20 cellular contexts compared by ENCODE assay signal in genomic region chr1:6111991-6112689, GRCh38.
DNase-seq lines count a peak whose midpoint lies in the region; ATAC-seq and TF ChIP-seq lines count a peak whose summit lies in the region.
"Had no signal": no experiment of that assay in that cellular context is flagged by ENCODE, and none has a peak within 500 bp of the region (broad histone marks: within the 10 kb centered on the region; RNA-seq: fewer than 3 reads in every experiment).

No MANE protein-coding gene starts in this region.

- DNase-seq in activated naive CD8-positive, alpha-beta T cell treated with anti-CD3 and anti-CD28 coated beads, Interleukin-2, amount 10 ng/mL, durations not matched to agents 7 days and 5 days: peak; percentile 6
- DNase-seq in activated naive CD8-positive, alpha-beta T cell treated with anti-CD3 and anti-CD28 coated beads, Interleukin-2, amount 50 U/mL, for 24 hours: no peak
- DNase-seq in mesendoderm (peak; percentile 14), nephron progenitor cell (no peak), tibial nerve (ENCODE audit: low spot score in 2 of 2) (no peak)
- no peak for DNase-seq in stimulated activated CD4-positive, alpha-beta T cell treated with anti-CD3 and anti-CD28 coated beads, Interleukin-4, amount 100 ng/mL, for 4 hours
- DNase-seq: 8988T; ACHN; C1 segment of cervical spinal cord; CD4-positive, alpha-beta memory T cell; Karpas-422; NCI-H1417 treated with DMSO at 0.1 percent for 48 hours; NK-92 treated with Interleukin-12 subunit alpha and Interleukin-12 subunit beta, amount 100 ng/mL, for 24 hours; SW 1271 had no signal

- WGBS in mesendoderm (ENCODE audit: extremely low coverage, insufficient coverage, low lambda C conversion rate): no CpG with 5 or more reads among the region's 13 CpGs
- WGBS in tibial nerve, 2 donors: 71 to 74% methylated on average over 13 of the region's 13 CpGs

- H2BK120ac ChIP-seq in mesendoderm (ENCODE audit: low read depth, low read length): no peak overlapping the region

- H3K79me2 ChIP-seq in mesendoderm (ENCODE audit: control insufficient read depth, insufficient read depth, low read length): no peaks in the 10 kb centered on the region

- H3K79me1 ChIP-seq in mesendoderm (ENCODE audit: low read length): no peaks in the 10 kb centered on the region

- H3K4me1 Mint-ChIP-seq in activated naive CD8-positive, alpha-beta T cell treated with anti-CD3 and anti-CD28 coated beads, Interleukin-2, amount 10 ng/mL, durations not matched to agents 7 days and 5 days: no peaks in the 10 kb centered on the region
- H3K4me1 Mint-ChIP-seq in activated naive CD8-positive, alpha-beta T cell treated with anti-CD3 and anti-CD28 coated beads, Interleukin-2, amount 50 U/mL, for 24 hours: no peaks in the 10 kb centered on the region
- H3K4me1 Mint-ChIP-seq in nephron progenitor cell: no peaks in the 10 kb centered on the region

- no peak overlapping the region for H3K4me3 Mint-ChIP-seq in activated naive CD8-positive, alpha-beta T cell treated with anti-CD3 and anti-CD28 coated beads, Interleukin-2, amount 10 ng/mL, durations not matched to agents 7 days and 5 days
- H3K4me3 Mint-ChIP-seq in activated naive CD8-positive, alpha-beta T cell treated with anti-CD3 and anti-CD28 coated beads, Interleukin-2, amount 50 U/mL, for 24 hours: no peak overlapping the region
- H3K4me3 Mint-ChIP-seq in nephron progenitor cell: no peak overlapping the region
- H3K4me3 Mint-ChIP-seq: CD4-positive, alpha-beta memory T cell had no signal

- no peak overlapping the region for H3K27ac ChIP-seq in BLaER1 treated with 17β-estradiol and CSF1 and Interleukin-3, amounts not matched to agents 10 nM and 100 nM
- H3K27ac ChIP-seq in angular gyrus (ENCODE audit: low read depth, low read length): peak overlapping the region; percentile 4
- H3K27ac ChIP-seq in mesendoderm (ENCODE audit: low read depth, low read length): no peak overlapping the region
- H3K27ac ChIP-seq in tibial nerve: no peak overlapping the region
- H3K27ac ChIP-seq: HL-60, PC-9 had no signal

- H3K36me3 Mint-ChIP-seq in activated naive CD8-positive, alpha-beta T cell treated with anti-CD3 and anti-CD28 coated beads, Interleukin-2, amount 10 ng/mL, durations not matched to agents 7 days and 5 days: no peaks in the 10 kb centered on the region
- no peaks in the 10 kb centered on the region for H3K36me3 Mint-ChIP-seq in activated naive CD8-positive, alpha-beta T cell treated with anti-CD3 and anti-CD28 coated beads, Interleukin-2, amount 50 U/mL, for 24 hours (ENCODE audit: low read depth)
- no peaks in the 10 kb centered on the region for H3K36me3 Mint-ChIP-seq in nephron progenitor cell (ENCODE audit: low read depth)
- H3K36me3 Mint-ChIP-seq: CD4-positive, alpha-beta memory T cell had no signal

- H3K27me3 ChIP-seq in BLaER1 treated with 17β-estradiol and CSF1 and Interleukin-3, amounts not matched to agents 10 nM and 100 nM: no peaks in the 10 kb centered on the region
- H3K27me3 ChIP-seq in mesendoderm (ENCODE audit: insufficient read depth, low read length, poor library complexity) (no peaks in the 10 kb centered on the region), tibial nerve (peaks cover 0 to 3% of the 10 kb centered on the region in 2 donors)

- H3K9me3 ChIP-seq in BLaER1 treated with 17β-estradiol and CSF1 and Interleukin-3, amounts not matched to agents 10 nM and 100 nM (replicated peaks in 1 of 11): peaks cover 3 to 17% (median 10%) of the 10 kb centered on the region in 11 experiments; a peak in 18 of 22 replicates
- H3K9me3 ChIP-seq in tibial nerve: peaks cover 0 to 20% (median 0%) of the 10 kb centered on the region in 4 donors
- H3K9me3 ChIP-seq: SK-N-SH had no signal

- no peak overlapping the region for H3K4me3 ChIP-seq in BLaER1 treated with 17β-estradiol and CSF1 and Interleukin-3, amounts not matched to agents 10 nM and 100 nM
- no peak overlapping the region for H3K4me3 ChIP-seq in mesendoderm (ENCODE audit: low read length)
- H3K4me3 ChIP-seq in tibial nerve: no peak overlapping the region
- H3K4me3 ChIP-seq: GM12878, PC-9 had no signal

- no peak overlapping the region for H3K18ac ChIP-seq in mesendoderm (ENCODE audit: low read length)

- peak overlapping the region in 7 of 11 experiments; percentile 33 to 68 (median 46); a peak in 11 of 22 replicates for H3K4me2 ChIP-seq in BLaER1 treated with 17β-estradiol and CSF1 and Interleukin-3, amounts not matched to agents 10 nM and 100 nM
- H3K4me2 ChIP-seq in mesendoderm (ENCODE audit: low read length): no peak overlapping the region
- H3K4me2 ChIP-seq: PC-9, SK-N-SH had no signal

- POLR2A ChIA-PET in activated naive CD8-positive, alpha-beta T cell treated with anti-CD3 and anti-CD28 coated beads, Interleukin-2, amount 10 ng/mL, durations not matched to agents 7 days and 5 days (lab: Charles Lee): no interaction called here

- no peak overlapping the region for H2BK5ac ChIP-seq in mesendoderm (ENCODE audit: low read length)

- no peak overlapping the region for H3K56ac ChIP-seq in mesendoderm (ENCODE audit: low read length)

- peaks cover 6% of the 10 kb centered on the region for H3K9me3 Mint-ChIP-seq in activated naive CD8-positive, alpha-beta T cell treated with anti-CD3 and anti-CD28 coated beads, Interleukin-2, amount 10 ng/mL, durations not matched to agents 7 days and 5 days
- H3K9me3 Mint-ChIP-seq in activated naive CD8-positive, alpha-beta T cell treated with anti-CD3 and anti-CD28 coated beads, Interleukin-2, amount 50 U/mL, for 24 hours: peaks cover 11% of the 10 kb centered on the region
- peaks cover 22% of the 10 kb centered on the region for H3K9me3 Mint-ChIP-seq in nephron progenitor cell

- H4K8ac ChIP-seq in mesendoderm (ENCODE audit: low read depth, low read length): no peak overlapping the region

- no peak overlapping the region for H3K23ac ChIP-seq in mesendoderm (ENCODE audit: low read length)

- no peaks in the 10 kb centered on the region for H3K36me3 ChIP-seq in BLaER1 treated with 17β-estradiol and CSF1 and Interleukin-3, amounts not matched to agents 10 nM and 100 nM
- H3K36me3 ChIP-seq in mesendoderm (ENCODE audit: control insufficient read depth, insufficient read depth, low read length): no peaks in the 10 kb centered on the region
- no peaks in the 10 kb centered on the region for H3K36me3 ChIP-seq in tibial nerve

- no peak overlapping the region for H4K5ac ChIP-seq in mesendoderm (ENCODE audit: low read length)

- no peak overlapping the region for H3K4ac ChIP-seq in mesendoderm (ENCODE audit: low read depth, low read length)

- H2AK5ac ChIP-seq in mesendoderm (ENCODE audit: low read length): no peak overlapping the region

- peaks cover 0 to 10% (median 0%) of the 10 kb centered on the region in 11 experiments; a peak in 1 of 22 replicates for H4K20me1 ChIP-seq in BLaER1 treated with 17β-estradiol and CSF1 and Interleukin-3, amounts not matched to agents 10 nM and 100 nM

- TF ChIP-seq POLR2A in tibial nerve (IDR thresholded peaks at IDR 0.05): no peak

- peaks cover 5 to 35% (median 26%) of the 10 kb centered on the region in 10 experiments; a peak in 18 of 20 replicates for H3K4me1 ChIP-seq in BLaER1 treated with 17β-estradiol and CSF1 and Interleukin-3, amounts not matched to agents 10 nM and 100 nM
- H3K4me1 ChIP-seq in mesendoderm (ENCODE audit: control insufficient read depth, low read depth, low read length): no peaks in the 10 kb centered on the region
- H3K4me1 ChIP-seq in tibial nerve: no peaks in the 10 kb centered on the region

- no peak for ATAC-seq in activated naive CD8-positive, alpha-beta T cell treated with anti-CD3 and anti-CD28 coated beads, Interleukin-2, amount 10 ng/mL, durations not matched to agents 7 days and 5 days (ENCODE audit: low read depth)
- no peak for ATAC-seq in activated naive CD8-positive, alpha-beta T cell treated with anti-CD3 and anti-CD28 coated beads, Interleukin-2, amount 50 U/mL, for 24 hours
- ATAC-seq: GM12878 had no signal

- peaks cover 7% of the 10 kb centered on the region for H3K27me3 Mint-ChIP-seq in activated naive CD8-positive, alpha-beta T cell treated with anti-CD3 and anti-CD28 coated beads, Interleukin-2, amount 10 ng/mL, durations not matched to agents 7 days and 5 days
- peaks cover 16% of the 10 kb centered on the region for H3K27me3 Mint-ChIP-seq in activated naive CD8-positive, alpha-beta T cell treated with anti-CD3 and anti-CD28 coated beads, Interleukin-2, amount 50 U/mL, for 24 hours
- peaks cover 67% of the 10 kb centered on the region for H3K27me3 Mint-ChIP-seq in nephron progenitor cell (ENCODE audit: low read depth, poor library complexity)

- no peak overlapping the region for H3K9ac ChIP-seq in BLaER1 treated with 17β-estradiol and CSF1 and Interleukin-3, amounts not matched to agents 10 nM and 100 nM
- no peak overlapping the region for H3K9ac ChIP-seq in mesendoderm (ENCODE audit: low read length)
- H3K9ac ChIP-seq: SK-N-SH had no signal

- TF ChIP-seq EP300 in tibial nerve (IDR thresholded peaks at IDR 0.05): no peak

- TF ChIP-seq CTCF in nephron progenitor cell (IDR thresholded peaks at IDR 0.05): no peak
- no peak for TF ChIP-seq CTCF in tibial nerve (IDR thresholded peaks at IDR 0.05)

- no peak overlapping the region for H2BK15ac ChIP-seq in mesendoderm (replicated peaks; ENCODE audit: low read depth)

- no peak overlapping the region for H3K27ac Mint-ChIP-seq in activated naive CD8-positive, alpha-beta T cell treated with anti-CD3 and anti-CD28 coated beads, Interleukin-2, amount 10 ng/mL, durations not matched to agents 7 days and 5 days
- H3K27ac Mint-ChIP-seq in activated naive CD8-positive, alpha-beta T cell treated with anti-CD3 and anti-CD28 coated beads, Interleukin-2, amount 50 U/mL, for 24 hours: no peak overlapping the region
- H3K27ac Mint-ChIP-seq in nephron progenitor cell: no peak overlapping the region
- H3K27ac Mint-ChIP-seq: CD4-positive, alpha-beta memory T cell had no signal

Comparison
In these comparisons a context has a peak if more than half of its experiments do, and no peak if none do; other contexts are left out.
1. DNase-seq: peak in activated naive CD8-positive, alpha-beta T cell treated with anti-CD3 and anti-CD28 coated beads, Interleukin-2, amount 10 ng/mL, durations not matched to agents 7 days and 5 days (single experiment) and mesendoderm (single experiment); none in activated naive CD8-positive, alpha-beta T cell treated with anti-CD3 and anti-CD28 coated beads, Interleukin-2, amount 50 U/mL, for 24 hours (single experiment), nephron progenitor cell (single experiment), stimulated activated CD4-positive, alpha-beta T cell treated with anti-CD3 and anti-CD28 coated beads, Interleukin-4, amount 100 ng/mL, for 4 hours (0 of 2) and tibial nerve (0 of 2).